ENCODE assay signal across 13 cellular contexts in genomic region chr5:71697967-71698366, GRCh38. TPM values are rescaled to one million over a fixed set of nuclear protein-coding genes. Genes with fewer than 3 reads are reported as not detected.
DNase-seq lines count a peak whose midpoint lies in the region; ATAC-seq and TF ChIP-seq lines count a peak whose summit lies in the region.
"Had no signal": no experiment of that assay in that cellular context is flagged by ENCODE, and none has a peak within 500 bp of the region (broad histone marks: within the 10 kb centered on the region; RNA-seq: fewer than 3 reads in every experiment).

No MANE protein-coding gene starts in this region.

- H3K27ac ChIP-seq in DND-41 (ENCODE audit: low read length), result no peak overlapping the region
- H3K27ac ChIP-seq: SJSA1 had no signal

- no peak overlapping the region for H3K4me3 ChIP-seq in DND-41 (ENCODE audit: low read depth in 1 of 2, low read length in 2 of 2)
- H3K4me3 ChIP-seq in NB4 (ENCODE audit: low read depth, low read length), result no peak overlapping the region
- no peak overlapping the region for H3K4me3 ChIP-seq in epithelial cell of esophagus (ENCODE audit: low read length)
- H3K4me3 ChIP-seq: SJSA1 had no signal

- TF ChIP-seq CTCF in DND-41 (IDR thresholded peaks at IDR 0.05; ENCODE audit: borderline replicate concordance, extremely low read depth, low read length, poor library complexity, severe bottlenecking) (peak; percentile 46), NB4 (IDR thresholded peaks at IDR 0.05; ENCODE audit: low read depth, low read length) (peak; percentile 46), epithelial cell of esophagus (IDR thresholded peaks at IDR 0.05; ENCODE audit: insufficient read depth, low read depth, low read length, missing control alignments) (peak; percentile 52)

- peaks cover 2 to 16% (median 6%) of the 10 kb centered on the region in 5 donors for H3K27me3 Mint-ChIP-seq in naive thymus-derived CD8-positive, alpha-beta T cell
- peaks cover 13% of the 10 kb centered on the region for H3K27me3 Mint-ChIP-seq in activated CD4-positive, alpha-beta T cell treated with anti-CD3 and anti-CD28 coated beads, Interleukin-2, amount 10 ng/mL, durations not matched to agents 7 days and 5 days

- CTCF ChIA-PET in activated CD4-positive, alpha-beta T cell treated with anti-CD3 and anti-CD28 coated beads, Interleukin-2, amount 10 ng/mL, durations not matched to agents 7 days and 5 days (lab: Charles Lee), result interaction anchor here (0.8 to 1.6 kb wide), 3 partner anchors 9 to 291 kb away, joined by 3 to 7 read pairs (median 3); no protein-coding TSS in a partner anchor

- peak overlapping the region in 1 of 10 donors; percentile 49 for H3K27ac Mint-ChIP-seq in naive thymus-derived CD8-positive, alpha-beta T cell
- H3K27ac Mint-ChIP-seq in activated CD4-positive, alpha-beta T cell treated with anti-CD3 and anti-CD28 coated beads, Interleukin-2, amount 10 ng/mL, durations not matched to agents 7 days and 5 days, result no peak overlapping the region

- no peaks in the 10 kb centered on the region for H3K9me3 ChIP-seq in DND-41 (ENCODE audit: insufficient read depth, low read length, severe bottlenecking)
- H3K9me3 ChIP-seq: SJSA1 had no signal

- H3K36me3 Mint-ChIP-seq in naive thymus-derived CD8-positive, alpha-beta T cell, result peaks cover 0 to 13% (median 9%) of the 10 kb centered on the region in 3 donors
- peaks cover 6% of the 10 kb centered on the region for H3K36me3 Mint-ChIP-seq in activated CD4-positive, alpha-beta T cell treated with anti-CD3 and anti-CD28 coated beads, Interleukin-2, amount 10 ng/mL, durations not matched to agents 7 days and 5 days (ENCODE audit: low read depth)

- no peak for DNase-seq in DND-41
- no peak for DNase-seq in NB4 (ENCODE audit: low read depth)
- peak; percentile 7 for DNase-seq in epithelial cell of esophagus (ENCODE audit: low read depth)
- no peak for DNase-seq in naive thymus-derived CD8-positive, alpha-beta T cell
- DNase-seq in NK-92 (lab: John Stamatoyannopoulos, UW; ENCODE audit: unreplicated experiment), result no peak
- DNase-seq in SKM-1 treated with dmso at 0.1 percent for 144 hours (lab: John Stamatoyannopoulos, UW; ENCODE audit: unreplicated experiment), result no peak
- no peak for DNase-seq in stimulated activated CD4-positive, alpha-beta T cell treated with anti-CD3 and anti-CD28 coated beads, Interleukin-12 subunit alpha, Interleukin-12 subunit beta, amount 100 ng/mL, for 4 hours
- no peak for DNase-seq in activated CD4-positive, alpha-beta T cell treated with anti-CD3 and anti-CD28 coated beads, Interleukin-2, amount 10 ng/mL, durations not matched to agents 7 days and 5 days
- DNase-seq: activated CD8-positive, alpha-beta memory T cell treated with anti-CD3 and anti-CD28 coated beads, Interleukin-2, amount 50 U/mL, for 4 hours; hippocampal formation; NCI-H1694; occipital lobe had no signal

- H3K4me2 ChIP-seq in DND-41 (ENCODE audit: insufficient read depth, low read length), result no peak overlapping the region

- H3K9ac ChIP-seq in DND-41 (ENCODE audit: low read depth, low read length), result no peak overlapping the region

- peaks cover 20% of the 10 kb centered on the region for H3K27me3 ChIP-seq in DND-41 (ENCODE audit: insufficient read depth, low read length, poor library complexity)
- H3K27me3 ChIP-seq: SJSA1 had no signal

- H3K4me1 ChIP-seq in DND-41 (ENCODE audit: insufficient read depth, low read length), result no peaks in the 10 kb centered on the region

- peaks cover 2 to 16% (median 6%) of the 10 kb centered on the region in 4 donors for H3K4me1 Mint-ChIP-seq in naive thymus-derived CD8-positive, alpha-beta T cell
- H3K4me1 Mint-ChIP-seq in activated CD4-positive, alpha-beta T cell treated with anti-CD3 and anti-CD28 coated beads, Interleukin-2, amount 10 ng/mL, durations not matched to agents 7 days and 5 days, result peaks cover 10% of the 10 kb centered on the region

- H2AFZ ChIP-seq in DND-41 (ENCODE audit: low read depth, low read length), result no peak overlapping the region

- ATAC-seq in DND-41 (ENCODE audit: insufficient read depth, low read depth), result no peak
- ATAC-seq in naive thymus-derived CD8-positive, alpha-beta T cell, result no peak

- H4K20me1 ChIP-seq in DND-41 (ENCODE audit: insufficient read depth, low read length), result no peaks in the 10 kb centered on the region

- POLR2A ChIA-PET in naive thymus-derived CD8-positive, alpha-beta T cell (lab: Charles Lee), result no interaction called here
- POLR2A ChIA-PET in activated CD4-positive, alpha-beta T cell treated with anti-CD3 and anti-CD28 coated beads, Interleukin-2, amount 10 ng/mL, durations not matched to agents 7 days and 5 days (lab: Charles Lee), result no interaction called here

- H3K4me3 Mint-ChIP-seq in naive thymus-derived CD8-positive, alpha-beta T cell, result peak overlapping the region in 6 of 10 donors; percentile 1 to 67 (median 38)
- H3K4me3 Mint-ChIP-seq in activated CD4-positive, alpha-beta T cell treated with anti-CD3 and anti-CD28 coated beads, Interleukin-2, amount 10 ng/mL, durations not matched to agents 7 days and 5 days, result no peak overlapping the region

- TF ChIP-seq POLR2A in NB4 (IDR thresholded peaks at IDR 0.05; ENCODE audit: extremely low read depth, insufficient read length), result no peak

- H3K36me3 ChIP-seq in DND-41 (ENCODE audit: insufficient read depth, low read length), result no peaks in the 10 kb centered on the region
- H3K36me3 ChIP-seq: SJSA1 had no signal

- H3K9me3 Mint-ChIP-seq in naive thymus-derived CD8-positive, alpha-beta T cell, result peaks cover 0 to 18% (median 7%) of the 10 kb centered on the region in 9 donors
- peaks cover 3% of the 10 kb centered on the region for H3K9me3 Mint-ChIP-seq in activated CD4-positive, alpha-beta T cell treated with anti-CD3 and anti-CD28 coated beads, Interleukin-2, amount 10 ng/mL, durations not matched to agents 7 days and 5 days

- H3K79me2 ChIP-seq in DND-41 (ENCODE audit: insufficient read depth, low read length), result no peaks in the 10 kb centered on the region

RNA-seq across cellular contexts. Expression of gene CARTPT, which starts 21.1 kb away (rescaled TPM):
- total RNA-seq in naive thymus-derived CD8-positive, alpha-beta T cell, result not detected
- polyA plus RNA-seq in naive thymus-derived CD8-positive, alpha-beta T cell, result not detected
- total RNA-seq in activated CD4-positive, alpha-beta T cell treated with anti-CD3 and anti-CD28 coated beads, Interleukin-2, amount 10 ng/mL, durations not matched to agents 7 days and 5 days, result not detected
- total RNA-seq: occipital lobe, SJSA1 had no signal
